Comparison of ENCODE assay signal across 8 cellular contexts in the genomic region with DNA sequence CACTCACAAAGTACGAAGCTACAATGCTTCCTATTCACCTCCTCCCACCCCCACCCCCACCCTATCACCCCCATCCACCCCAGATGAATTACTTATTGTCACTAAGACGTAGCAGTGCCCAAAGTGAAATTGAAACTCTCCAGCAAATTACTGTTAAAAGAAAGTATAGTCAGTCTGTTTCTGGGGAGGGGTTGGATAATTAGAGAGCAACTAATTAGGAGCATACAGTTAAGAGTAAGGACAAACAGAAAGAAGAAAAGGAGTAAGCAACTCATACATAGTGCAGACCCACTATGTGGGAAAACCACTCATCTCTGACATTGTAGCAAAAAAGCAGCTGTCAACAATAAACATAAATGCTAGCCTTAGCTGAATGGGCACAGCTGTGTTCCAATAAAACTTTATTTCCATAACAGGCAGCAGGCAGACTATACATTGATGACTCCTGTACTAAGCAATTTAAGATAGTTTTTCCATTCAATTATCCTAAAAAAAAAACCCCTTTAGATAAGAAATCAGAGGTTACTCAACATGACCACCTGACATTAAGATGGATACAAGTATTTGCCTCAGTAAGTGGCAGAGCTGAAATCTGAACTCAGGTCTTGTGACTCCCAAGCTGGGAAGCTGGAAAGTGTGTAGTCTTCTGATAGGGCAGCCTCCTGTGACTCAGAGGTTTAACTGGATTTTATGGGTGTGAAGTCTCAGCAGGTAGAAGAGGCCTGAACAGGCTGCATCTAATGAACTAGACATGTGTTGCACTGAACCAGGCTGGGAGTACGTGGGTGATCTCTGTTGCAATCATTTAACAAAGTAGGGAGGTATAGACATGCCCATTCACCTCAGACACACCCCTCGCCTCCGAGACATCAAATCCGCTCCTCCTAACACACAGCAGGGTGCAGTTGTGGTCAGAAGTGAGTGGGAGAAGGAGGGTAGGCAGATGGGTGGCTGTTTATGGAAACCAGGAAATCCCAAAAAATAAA.
A peak's percentile ranks its signal among the peaks of the same experiment; 100 is the strongest.
DNase-seq lines count a peak whose midpoint lies in the region; ATAC-seq, FAIRE-seq and TF ChIP-seq lines count a peak whose summit lies in the region.

No MANE protein-coding gene starts in this region.

- H3K27me3 ChIP-seq in gastroesophageal sphincter (no peaks in the 10 kb centered on the region), prostate gland (replicated peaks; ENCODE audit: insufficient read depth) (no peaks in the 10 kb centered on the region)

- TF ChIP-seq POLR2A in gastroesophageal sphincter (IDR thresholded peaks at IDR 0.05) (no peak), prostate gland (IDR thresholded peaks at IDR 0.05) (no peak)

- no peaks in the 10 kb centered on the region for H3K4me1 ChIP-seq in OCI-LY7 (ENCODE audit: insufficient read depth, low read length, poor library complexity, severe bottlenecking)
- H3K4me1 ChIP-seq in gastroesophageal sphincter, result peaks cover 4 to 37% (median 10%) of the 10 kb centered on the region in 3 donors
- no peaks in the 10 kb centered on the region for H3K4me1 ChIP-seq in prostate gland (replicated peaks)

- no TSS peak for BruUV-seq in OCI-LY7 (replicated peaks; lab: Mats Ljungman, UMichigan)

- intact Hi-C loops in OCI-LY7 (cut with micrococcal nuclease; ENCODE audit: unreplicated experiment) (no loop called here), prostate gland (cut with DNase I) (no loop called here)

- TF ChIP-seq EP300 in gastroesophageal sphincter (IDR thresholded peaks at IDR 0.05), result no peak

- peak; percentile 96 for FAIRE-seq in G401.6 (lab: Jason Lieb, UNC)

- CTCF ChIA-PET in OCI-LY7 (lab: Charles Lee; ENCODE audit: unreplicated experiment), result no interaction called here

- no peak overlapping the region for H3K4me3 ChIP-seq in OCI-LY7 (ENCODE audit: low read depth, low read length, poor library complexity, severe bottlenecking)
- H3K4me3 ChIP-seq in gastroesophageal sphincter, result no peak overlapping the region
- no peak overlapping the region for H3K4me3 ChIP-seq in prostate gland

- DNase-seq in NCI-H2107 treated with DMSO at 0.1 percent for 48 hours (lab: John Stamatoyannopoulos, UW; ENCODE audit: unreplicated experiment) (peak; percentile 74), OCI-LY7 (ENCODE audit: low spot score) (no peak), NCI-H1092 treated with DMSO at 0.1 percent for 48 hours (lab: John Stamatoyannopoulos, UW) (no peak), prostate gland (ENCODE audit: low spot score) (no peak)

- TF ChIP-seq CTCF in OCI-LY7 (conservative IDR thresholded peaks at IDR 0.05; ENCODE audit: low read length) (no peak), gastroesophageal sphincter (IDR thresholded peaks at IDR 0.05) (no peak), prostate gland (IDR thresholded peaks at IDR 0.05) (no peak)

- H3K36me3 ChIP-seq in OCI-LY7 (ENCODE audit: insufficient read depth, low read length) (no peaks in the 10 kb centered on the region), gastroesophageal sphincter (no peaks in the 10 kb centered on the region), prostate gland (no peaks in the 10 kb centered on the region)

- H3K27ac ChIP-seq in OCI-LY7 (ENCODE audit: low read depth, low read length, poor library complexity, severe bottlenecking) (no peak overlapping the region), gastroesophageal sphincter (peak overlapping the region in 2 of 4 donors; percentile 10 to 34), prostate gland (no peak overlapping the region)

- 65 to 71% methylated on average over 3 to 5 of the region's 6 CpGs for WGBS in gastroesophageal sphincter (ENCODE audit: low coverage in 1 of 2), 2 donors
- WGBS in prostate gland, result 68% methylated on average over 6 of the region's 6 CpGs

- H4K20me1 ChIP-seq in OCI-LY7 (ENCODE audit: insufficient read depth, low read length), result no peaks in the 10 kb centered on the region

- H3K4me2 ChIP-seq in OCI-LY7 (ENCODE audit: low read length), result no peak overlapping the region

- no peaks in the 10 kb centered on the region for H3K79me2 ChIP-seq in OCI-LY7 (ENCODE audit: insufficient read depth, low read depth, low read length)

- no peaks in the 10 kb centered on the region for H3K9me2 ChIP-seq in OCI-LY7 (ENCODE audit: insufficient read depth, low read length)

- ATAC-seq in GM21390 (IDR thresholded peaks at IDR 0.05; ENCODE audit: unreplicated experiment) (peak; percentile 34), esophagus mucosa (peak; percentile 96), gastroesophageal sphincter (no peak)

- H3K9me3 ChIP-seq in OCI-LY7 (ENCODE audit: low read length), result no peaks in the 10 kb centered on the region
- no peaks in the 10 kb centered on the region for H3K9me3 ChIP-seq in gastroesophageal sphincter
- no peaks in the 10 kb centered on the region for H3K9me3 ChIP-seq in prostate gland

- POLR2A ChIA-PET in OCI-LY7 (lab: Charles Lee), result interaction anchor here (0.6 to 0.7 kb wide), 3 partner anchors 48 to 812 kb away, joined by 3 to 5 read pairs (median 3); no protein-coding TSS in a partner anchor

- no peak overlapping the region for H2AFZ ChIP-seq in OCI-LY7 (ENCODE audit: low read length)
